In the genomic region with DNA sequence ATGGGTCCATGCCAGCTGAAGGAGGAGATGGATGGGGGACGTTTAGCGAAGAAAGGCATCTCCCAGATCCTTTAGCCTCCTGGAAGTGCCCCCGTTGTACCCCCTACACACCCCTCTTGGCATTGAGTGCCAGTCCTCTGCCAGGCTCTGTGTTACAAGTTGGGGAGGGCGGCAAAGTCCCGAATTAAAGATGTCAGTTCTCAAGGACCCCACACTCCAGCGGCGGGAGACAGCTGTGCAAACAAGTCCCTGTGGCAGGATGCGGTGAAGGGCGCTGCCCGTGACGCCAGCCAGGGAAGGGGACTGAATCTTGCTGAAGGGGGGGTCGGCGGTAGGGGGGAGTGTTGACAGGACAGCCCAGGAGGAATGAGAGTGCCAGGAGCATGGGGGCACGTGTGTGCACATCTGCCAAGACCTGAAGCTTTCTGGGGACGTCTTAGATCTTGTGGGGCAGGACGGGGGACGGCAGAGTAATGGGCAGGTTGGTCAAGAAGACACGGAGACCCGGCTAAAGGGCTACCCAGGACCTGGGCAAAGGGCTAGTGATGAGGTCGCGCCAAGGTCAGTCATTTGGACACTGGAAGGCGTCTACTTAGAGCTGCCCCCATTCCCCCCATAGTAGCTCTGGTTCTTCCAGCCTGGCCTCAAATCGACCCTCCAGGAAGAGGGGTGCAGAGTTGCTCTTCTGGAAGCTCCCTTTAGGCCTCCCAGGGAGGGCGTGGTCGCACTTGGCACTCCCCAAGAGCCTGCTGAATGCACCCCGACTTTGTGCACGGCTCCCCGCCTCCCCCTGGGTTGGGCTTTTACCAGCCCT, we compare ENCODE assay signal across 8 cellular contexts. TPM values are rescaled to one million over a fixed set of nuclear protein-coding genes. Genes with fewer than 3 reads are reported as not detected.
A peak's percentile ranks its signal among the peaks of the same experiment; 100 is the strongest.
DNase-seq lines count a peak whose midpoint lies in the region; ATAC-seq and TF ChIP-seq lines count a peak whose summit lies in the region.

No MANE protein-coding gene starts in this region.

- H3K36me3 ChIP-seq in BE2C: no peaks in the 10 kb centered on the region
- H3K36me3 ChIP-seq in HUES6 (ENCODE audit: control insufficient read depth, insufficient read depth, low read length): no peaks in the 10 kb centered on the region
- H3K36me3 ChIP-seq in PC-3 (ENCODE audit: low read depth, low read length): no peaks in the 10 kb centered on the region
- no peaks in the 10 kb centered on the region for H3K36me3 ChIP-seq in neural cell (ENCODE audit: insufficient read depth, low read length)
- peaks cover 0 to 8% (median 3%) of the 10 kb centered on the region in 4 donors for H3K36me3 ChIP-seq in upper lobe of left lung

- H3K4me3 ChIP-seq in BE2C (ENCODE audit: low read depth, low read length) (peak overlapping the region; percentile 92), HUES6 (ENCODE audit: low read depth, low read length) (peak overlapping the region; percentile 80), PC-3 (ENCODE audit: low read length) (peak overlapping the region; percentile 80), fibroblast of pulmonary artery (replicated peaks; ENCODE audit: low read depth, low read length) (peak overlapping the region; percentile 80), neural cell (ENCODE audit: low read length) (peak overlapping the region; percentile 70), upper lobe of left lung (peak overlapping the region; percentile 73 to 98 (median 92))

- no peak for TF ChIP-seq EP300 in neural cell (conservative IDR thresholded peaks at IDR 0.05; ENCODE audit: poor library complexity, severe bottlenecking)
- TF ChIP-seq EP300 in upper lobe of left lung (IDR thresholded peaks at IDR 0.05): peak in 1 of 4 donors; percentile 35

- no peaks in the 10 kb centered on the region for H3K9me3 ChIP-seq in BE2C
- no peaks in the 10 kb centered on the region for H3K9me3 ChIP-seq in HUES6 (ENCODE audit: control insufficient read depth, insufficient read depth, low read depth, low read length)
- H3K9me3 ChIP-seq in PC-3 (ENCODE audit: low read length): no peaks in the 10 kb centered on the region
- no peaks in the 10 kb centered on the region for H3K9me3 ChIP-seq in neural cell (ENCODE audit: low read length)
- no peaks in the 10 kb centered on the region for H3K9me3 ChIP-seq in upper lobe of left lung

- peak; percentile 63 for DNase-seq in BE2C
- peak; percentile 77 for DNase-seq in PC-3
- DNase-seq in activated T-helper 9 cell treated with anti-CD3 and anti-CD28 coated beads, Interleukin-2, amount 50 U/mL, for 16 hours (ENCODE audit: low read depth): peak; percentile 43
- DNase-seq in fibroblast of pulmonary artery (ENCODE audit: low read depth): peak; percentile 56
- peak; percentile 86 to 90 for DNase-seq in upper lobe of left lung

- BruUV-seq in PC-3 (replicated peaks; lab: Mats Ljungman, UMichigan): no TSS peak

- intact Hi-C loops in PC-3 (cut with micrococcal nuclease): loop anchor here (1.0 to 5.0 kb wide), 6 partner anchors 41 to 211 kb away; partner anchors contain the start of genes CATIP, CNOT9 and USP37

- no peak for TF ChIP-seq RAD21 in neural cell (conservative IDR thresholded peaks at IDR 0.05)

- POLR2A ChIA-PET in PC-3 (lab: Charles Lee; ENCODE audit: unreplicated experiment): interaction anchor here (0.7 kb wide), 1 partner anchor 906 kb away, joined by 3 read pairs; no protein-coding TSS in a partner anchor

- H4K20me1 ChIP-seq in PC-3 (ENCODE audit: low read length) (no peaks in the 10 kb centered on the region), neural cell (ENCODE audit: insufficient read depth) (no peaks in the 10 kb centered on the region)

- peak; percentile 7 for ATAC-seq in PC-3
- ATAC-seq in upper lobe of left lung (ENCODE audit: low FRiP score in 2 of 2): peak in 1 of 2 donors; percentile 4
- no peak for ATAC-seq in HG03135 (IDR thresholded peaks at IDR 0.05; ENCODE audit: unreplicated experiment)

- H3K9me2 ChIP-seq in PC-3 (replicated peaks; ENCODE audit: low read length) (no peaks in the 10 kb centered on the region), neural cell (ENCODE audit: insufficient read depth, low read length) (no peaks in the 10 kb centered on the region)

- peak overlapping the region; percentile 97 for H2AFZ ChIP-seq in PC-3 (ENCODE audit: low read length)
- peak overlapping the region; percentile 22 for H2AFZ ChIP-seq in neural cell (ENCODE audit: low read depth, low read length)

- H3K4me1 ChIP-seq in BE2C: peaks cover 15% of the 10 kb centered on the region
- peaks cover 40% of the 10 kb centered on the region for H3K4me1 ChIP-seq in HUES6 (ENCODE audit: control insufficient read depth, insufficient read depth, low read length)
- peaks cover 39% of the 10 kb centered on the region for H3K4me1 ChIP-seq in PC-3 (ENCODE audit: insufficient read depth, low read length)
- H3K4me1 ChIP-seq in upper lobe of left lung: peaks cover 28 to 58% (median 42%) of the 10 kb centered on the region in 4 donors

- 3 to 6% methylated on average over 16 to 24 of the region's 28 CpGs for WGBS in upper lobe of left lung, 2 donors

- CTCF ChIA-PET in PC-3 (lab: Charles Lee): interaction anchor here (0.5 to 1.2 kb wide), 10 partner anchors 8 to 267 kb away, joined by 3 to 16 read pairs (median 4); partner anchors contain the start of genes AAMP and PNKD

- TF ChIP-seq POLR2A in upper lobe of left lung (IDR thresholded peaks at IDR 0.05): peak in 2 of 4 donors; percentile 15 to 25

- peak overlapping the region; percentile 83 for H3K9ac ChIP-seq in HUES6 (ENCODE audit: low read length)
- H3K9ac ChIP-seq in PC-3 (ENCODE audit: low read length): peak overlapping the region; percentile 83
- peak overlapping the region; percentile 69 for H3K9ac ChIP-seq in neural cell (ENCODE audit: low read length)

- H3K27ac ChIP-seq in HUES6 (ENCODE audit: low read depth, low read length): no peak overlapping the region
- peak overlapping the region; percentile 93 for H3K27ac ChIP-seq in PC-3 (ENCODE audit: low read length)
- no peak overlapping the region for H3K27ac ChIP-seq in neural cell (ENCODE audit: low read length)
- H3K27ac ChIP-seq in upper lobe of left lung: peak overlapping the region; percentile 94 to 99 (median 99)

- H3K79me2 ChIP-seq in PC-3 (ENCODE audit: low read length) (peaks cover 39% of the 10 kb centered on the region), neural cell (replicated peaks; ENCODE audit: insufficient read depth, low read length) (no peaks in the 10 kb centered on the region)

- peaks cover 8% of the 10 kb centered on the region for H3F3A ChIP-seq in PC-3 (ENCODE audit: low read length, unreplicated experiment)
- no peaks in the 10 kb centered on the region for H3F3A ChIP-seq in neural cell (ENCODE audit: insufficient read depth, low read length, poor library complexity, severe bottlenecking)

- H3K4me2 ChIP-seq in PC-3 (ENCODE audit: low read length): peak overlapping the region; percentile 98
- peak overlapping the region; percentile 21 for H3K4me2 ChIP-seq in neural cell (ENCODE audit: low read length)

- TF ChIP-seq CTCF in BE2C (IDR thresholded peaks at IDR 0.05; ENCODE audit: low read depth, low read length) (no peak), PC-3 (conservative IDR thresholded peaks at IDR 0.05; ENCODE audit: low read depth, low read length) (no peak), fibroblast of pulmonary artery (IDR thresholded peaks at IDR 0.05; ENCODE audit: low read length, missing control alignments) (no peak), neural cell (IDR thresholded peaks at IDR 0.05; ENCODE audit: poor library complexity, severe bottlenecking) (no peak), upper lobe of left lung (IDR thresholded peaks at IDR 0.05) (no peak)

- H3K27me3 ChIP-seq in BE2C (peaks cover 28% of the 10 kb centered on the region), HUES6 (ENCODE audit: control insufficient read depth, insufficient read depth, low read length) (peaks cover 34% of the 10 kb centered on the region), PC-3 (ENCODE audit: low read length) (no peaks in the 10 kb centered on the region), neural cell (ENCODE audit: insufficient read depth, low read depth, low read length) (peaks cover 33% of the 10 kb centered on the region), upper lobe of left lung (no peaks in the 10 kb centered on the region)

TF ChIP-seq in neural cell, 6 proteins besides CTCF, POLR2A, EP300 and RAD21 (continues in another document):
- TF ChIP-seq POLR2AphosphoS5 (IDR thresholded peaks at IDR 0.05) (no peak), SMC3 (conservative IDR thresholded peaks at IDR 0.05; ENCODE audit: poor library complexity) (no peak), MXI1 (conservative IDR thresholded peaks at IDR 0.05; ENCODE audit: poor library complexity, severe bottlenecking) (no peak)

RNA-seq across cellular contexts. Expression of gene CTDSP1, which starts 2.8 kb away (rescaled TPM):
- polyA plus RNA-seq in BE2C (2012; ENCODE audit: insufficient read depth, insufficient read length, low read depth): 110 TPM
- total RNA-seq in PC-3 (2014; rRNA removed) (73.2 and 94.6 TPM in 2 replicates), upper lobe of left lung (100 to 1,000 TPM in 5 of 6 donors, 10 to 100 TPM in 1; 96.6 to 239 (median 189) TPM)
- 0.97 and 1.3 TPM in 2 replicates for polyA plus RNA-seq in neural cell
- polyA minus RNA-seq in neural cell: 5.6 and 6.8 TPM in 2 replicates

RNA-seq across cellular contexts. Expression of gene SLC11A1, which starts 14.8 kb away (rescaled TPM):
- polyA plus RNA-seq in BE2C (2012; ENCODE audit: insufficient read depth, insufficient read length, low read depth): 1.4 TPM
- total RNA-seq in PC-3 (2014; rRNA removed) (0.17 and 0.33 TPM in 2 replicates), upper lobe of left lung (1,000 to 10,000 TPM in 2 of 6 donors, 100 to 1,000 TPM in 4; 145 to 3,249 (median 371) TPM)
- polyA plus RNA-seq in neural cell: 0.04 TPM in 1 of 2 replicates, not detected in the other
- polyA minus RNA-seq in neural cell: 0.49 TPM in 1 of 2 replicates, not detected in the other

RNA-seq across cellular contexts. Expression of gene VIL1, which starts 22.0 kb away (rescaled TPM):
- 0.11 TPM for polyA plus RNA-seq in BE2C (2012; ENCODE audit: insufficient read depth, insufficient read length, low read depth)
- total RNA-seq in PC-3 (2014; rRNA removed) (0.26 and 0.92 TPM in 2 replicates), upper lobe of left lung (under 1 TPM in 3 of 6 donors, not detected in 3; 0.29 to 0.76 (median 0.40) TPM)
- 0.06 TPM in 1 of 2 replicates, not detected in the other for polyA plus RNA-seq in neural cell
- not detected in 2 replicates for polyA minus RNA-seq in neural cell

RNA-seq across cellular contexts. Expression of gene CATIP, which starts 40.2 kb away (rescaled TPM):
- not detected for polyA plus RNA-seq in BE2C (2012; ENCODE audit: insufficient read depth, insufficient read length, low read depth)
- total RNA-seq in PC-3 (2014; rRNA removed): not detected in 2 replicates
- not detected in 2 replicates for polyA plus RNA-seq in neural cell
- polyA minus RNA-seq in neural cell: 1.2 TPM in 1 of 2 replicates, not detected in the other
- total RNA-seq in upper lobe of left lung: 1 to 10 TPM in 5 of 6 donors, under 1 TPM in 1; 0.77 to 8.5 (median 4.3) TPM

Comparison
In these comparisons a context has a peak if more than half of its experiments do, and no peak if none do; other contexts are left out.
1. H3K27ac ChIP-seq: peak in PC-3 (single experiment) and upper lobe of left lung (4 of 4); none in HUES6 (single experiment) and neural cell (single experiment).
2. RNA of gene SLC11A1, which starts 14.8 kb away (total RNA-seq): 145 to 3,249 TPM in upper lobe of left lung; 0.17 to 0.33 TPM in PC-3; every median in the first group is over 100 times any median in the second.
3. Peak in every context shown above with its lines, with median percentiles within 50 percentile points of each other: DNase-seq, H3K4me3 ChIP-seq and H3K9ac ChIP-seq.